ENCODE assay signal across 1 cellular context in the genomic region with DNA sequence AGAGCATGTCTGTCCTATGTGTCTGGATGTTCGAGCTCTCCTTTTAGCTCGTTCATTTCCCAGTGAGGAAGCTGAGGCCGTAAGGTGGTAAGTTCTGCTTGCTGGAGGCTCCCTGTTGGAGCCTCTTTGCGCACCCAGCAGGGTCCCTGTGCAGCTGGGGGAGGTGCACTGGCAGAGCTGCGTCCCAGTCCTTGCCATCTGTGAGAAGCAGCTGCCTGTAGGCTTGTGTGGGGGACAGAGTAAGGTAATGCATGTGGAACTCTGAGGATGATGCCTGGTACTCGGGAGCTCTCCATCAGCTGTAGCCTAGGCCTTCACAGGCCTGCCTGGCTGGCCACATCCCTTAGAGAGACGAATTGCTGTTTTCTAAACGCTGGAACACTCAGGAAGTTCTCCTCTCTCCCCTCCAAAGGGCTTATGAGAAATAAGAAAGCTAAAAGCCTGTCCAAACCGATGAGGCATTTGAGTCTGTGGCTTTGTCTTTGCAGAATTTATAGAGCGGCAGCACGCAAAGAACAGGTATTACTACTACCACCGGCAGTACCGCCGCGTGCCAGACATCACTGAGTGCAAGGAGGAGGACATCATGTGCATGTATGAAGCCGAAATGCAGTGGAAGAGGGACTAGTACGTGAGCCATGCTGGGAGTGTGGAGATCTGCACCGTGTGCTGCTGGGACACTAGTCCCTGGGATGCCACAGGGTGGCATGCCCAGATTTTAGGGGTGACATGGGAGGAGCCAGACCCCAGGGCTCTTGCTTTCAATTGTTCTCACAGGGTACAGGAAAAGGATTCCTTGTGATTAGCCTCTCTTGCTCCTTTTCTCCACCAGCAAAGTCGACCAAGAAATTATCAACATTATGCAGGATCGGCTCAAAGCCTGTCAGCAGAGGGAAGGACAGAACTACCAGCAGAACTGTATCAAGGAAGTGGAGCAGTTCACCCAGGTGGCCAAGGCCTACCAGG.
TF ChIP-seq lines count a peak whose summit lies in the region.

No MANE protein-coding gene starts in this region.

TF ChIP-seq in HepG2, 621 proteins besides CTCF, POLR2A, EP300 and RAD21 (continued from another document):
- TF ChIP-seq, protein P1, sequence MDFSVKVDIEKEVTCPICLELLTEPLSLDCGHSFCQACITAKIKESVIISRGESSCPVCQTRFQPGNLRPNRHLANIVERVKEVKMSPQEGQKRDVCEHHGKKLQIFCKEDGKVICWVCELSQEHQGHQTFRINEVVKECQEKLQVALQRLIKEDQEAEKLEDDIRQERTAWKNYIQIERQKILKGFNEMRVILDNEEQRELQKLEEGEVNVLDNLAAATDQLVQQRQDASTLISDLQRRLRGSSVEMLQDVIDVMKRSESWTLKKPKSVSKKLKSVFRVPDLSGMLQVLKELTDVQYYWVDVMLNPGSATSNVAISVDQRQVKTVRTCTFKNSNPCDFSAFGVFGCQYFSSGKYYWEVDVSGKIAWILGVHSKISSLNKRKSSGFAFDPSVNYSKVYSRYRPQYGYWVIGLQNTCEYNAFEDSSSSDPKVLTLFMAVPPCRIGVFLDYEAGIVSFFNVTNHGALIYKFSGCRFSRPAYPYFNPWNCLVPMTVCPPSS (IDR thresholded peaks at IDR 0.05): no peak
- TF ChIP-seq PPARG (CRISPR knock-in tag; conservative IDR thresholded peaks at IDR 0.05): no peak
- 0 out of 2 replicates have a peak, but pooled peaks have one; percentile 51 for TF ChIP-seq REL (CRISPR knock-in tag; conservative IDR thresholded peaks at IDR 0.05)
- peak; percentile 99 for TF ChIP-seq RBM22 (optimal IDR thresholded peaks at IDR 0.05; ENCODE audit: low read length)
- peak; percentile 26 for TF ChIP-seq ASH2L (IDR thresholded peaks at IDR 0.05; ENCODE audit: insufficient read length, low read depth, low read length)
- TF ChIP-seq ZC3H4 (CRISPR knock-in tag; IDR thresholded peaks at IDR 0.05; ENCODE audit: borderline replicate concordance): peak; percentile 94; the same call in 1 of the 2 replicates
- no peak for TF ChIP-seq ZBTB37 (CRISPR knock-in tag; IDR thresholded peaks at IDR 0.05)
- no peak for TF ChIP-seq ZFAT (CRISPR knock-in tag; conservative IDR thresholded peaks at IDR 0.05)
- peak; percentile 27; the same call in 1 of the 2 replicates for TF ChIP-seq ZNF839 (CRISPR knock-in tag; IDR thresholded peaks at IDR 0.05; ENCODE audit: borderline replicate concordance)
- peak; percentile 8 for TF ChIP-seq PHF5A (CRISPR knock-in tag; IDR thresholded peaks at IDR 0.05; ENCODE audit: low read depth, unreplicated experiment)
- peak; percentile 44 for TF ChIP-seq MED8 (CRISPR knock-in tag; IDR thresholded peaks at IDR 0.05; ENCODE audit: insufficient replicate concordance)
- TF ChIP-seq KMT2B (CRISPR knock-in tag; IDR thresholded peaks at IDR 0.05): no peak
- no peak for TF ChIP-seq GTF2F1 (IDR thresholded peaks at IDR 0.05; ENCODE audit: low read length)
- no peak for TF ChIP-seq TERF1 (CRISPR knock-in tag; IDR thresholded peaks at IDR 0.05)
- TF ChIP-seq, protein P2, sequence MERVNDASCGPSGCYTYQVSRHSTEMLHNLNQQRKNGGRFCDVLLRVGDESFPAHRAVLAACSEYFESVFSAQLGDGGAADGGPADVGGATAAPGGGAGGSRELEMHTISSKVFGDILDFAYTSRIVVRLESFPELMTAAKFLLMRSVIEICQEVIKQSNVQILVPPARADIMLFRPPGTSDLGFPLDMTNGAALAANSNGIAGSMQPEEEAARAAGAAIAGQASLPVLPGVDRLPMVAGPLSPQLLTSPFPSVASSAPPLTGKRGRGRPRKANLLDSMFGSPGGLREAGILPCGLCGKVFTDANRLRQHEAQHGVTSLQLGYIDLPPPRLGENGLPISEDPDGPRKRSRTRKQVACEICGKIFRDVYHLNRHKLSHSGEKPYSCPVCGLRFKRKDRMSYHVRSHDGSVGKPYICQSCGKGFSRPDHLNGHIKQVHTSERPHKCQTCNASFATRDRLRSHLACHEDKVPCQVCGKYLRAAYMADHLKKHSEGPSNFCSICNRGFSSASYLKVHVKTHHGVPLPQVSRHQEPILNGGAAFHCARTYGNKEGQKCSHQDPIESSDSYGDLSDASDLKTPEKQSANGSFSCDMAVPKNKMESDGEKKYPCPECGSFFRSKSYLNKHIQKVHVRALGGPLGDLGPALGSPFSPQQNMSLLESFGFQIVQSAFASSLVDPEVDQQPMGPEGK (CRISPR knock-in tag; IDR thresholded peaks at IDR 0.05): no peak
- 0 out of 2 replicates have a peak, but pooled peaks have one; percentile 21 for TF ChIP-seq AKAP8 (CRISPR knock-in tag; IDR thresholded peaks at IDR 0.05)
- no peak for TF ChIP-seq ZFYVE20 (CRISPR knock-in tag; IDR thresholded peaks at IDR 0.05; ENCODE audit: borderline replicate concordance, low read depth)
- peak; percentile 39; the same call in 1 of the 2 replicates for TF ChIP-seq SALL1 (CRISPR knock-in tag; IDR thresholded peaks at IDR 0.05)
- no peak for TF ChIP-seq NAIF1 (CRISPR knock-in tag; IDR thresholded peaks at IDR 0.05; ENCODE audit: borderline replicate concordance)
